In genomic region chr6:108518714-108519576, GRCh38 we compare ENCODE assay signal across 8 cellular contexts. TPM values are rescaled to one million over a fixed set of nuclear protein-coding genes. Genes with fewer than 3 reads are reported as not detected.
A peak's percentile ranks its signal among the peaks of the same experiment; 100 is the strongest.
DNase-seq lines count a peak whose midpoint lies in the region; ATAC-seq and TF ChIP-seq lines count a peak whose summit lies in the region.
"Had no signal": no experiment of that assay in that cellular context is flagged by ENCODE, and none has a peak within 500 bp of the region (broad histone marks: within the 10 kb centered on the region; RNA-seq: fewer than 3 reads in every experiment).

No MANE protein-coding gene starts in this region.

- H3K9ac ChIP-seq in KMS-11 = no peak overlapping the region

- ATAC-seq in lower lobe of right lung (no peak), GM21825 (IDR thresholded peaks at IDR 0.05; ENCODE audit: unreplicated experiment) (no peak), GM19397 (IDR thresholded peaks at IDR 0.05; ENCODE audit: unreplicated experiment) (no peak)

- no peaks in the 10 kb centered on the region for H3K27me3 ChIP-seq in KMS-11 (ENCODE audit: insufficient read depth, low read depth)
- H3K27me3 ChIP-seq in WERI-Rb-1 (ENCODE audit: insufficient read depth, low read depth, severe bottlenecking) = no peaks in the 10 kb centered on the region
- H3K27me3 ChIP-seq in lower lobe of right lung (ENCODE audit: low read depth) = no peaks in the 10 kb centered on the region
- no peaks in the 10 kb centered on the region for H3K27me3 ChIP-seq in ascending aorta

- no peaks in the 10 kb centered on the region for H4K20me1 ChIP-seq in KMS-11 (ENCODE audit: insufficient read depth)

- no peaks in the 10 kb centered on the region for H3K4me1 ChIP-seq in KMS-11 (ENCODE audit: low read depth, poor library complexity, severe bottlenecking)
- H3K4me1 ChIP-seq in lower lobe of right lung = no peaks in the 10 kb centered on the region
- H3K4me1 ChIP-seq in ascending aorta = no peaks in the 10 kb centered on the region

- no peaks in the 10 kb centered on the region for H3K36me3 ChIP-seq in KMS-11 (ENCODE audit: insufficient read depth)
- no peaks in the 10 kb centered on the region for H3K36me3 ChIP-seq in WERI-Rb-1
- H3K36me3 ChIP-seq in lower lobe of right lung = peaks cover 4% of the 10 kb centered on the region
- no peaks in the 10 kb centered on the region for H3K36me3 ChIP-seq in ascending aorta

- no peak overlapping the region for H3K4me2 ChIP-seq in KMS-11

- no peak overlapping the region for H2AFZ ChIP-seq in KMS-11 (ENCODE audit: low read depth)

- DNase-seq in ELR (ENCODE audit: low read depth) (peak; percentile 55), WERI-Rb-1 (no peak), lower lobe of right lung (no peak), ascending aorta (ENCODE audit: low spot score in 2 of 2) (no peak)
- DNase-seq: cortex of kidney had no signal

- H3K4me3 ChIP-seq in KMS-11 (IDR thresholded peaks at IDR 0.05; ENCODE audit: insufficient read depth, low read depth, low read length) = no peak overlapping the region
- H3K4me3 ChIP-seq in WERI-Rb-1 (ENCODE audit: low read depth, low read length) = no peak overlapping the region
- no peak overlapping the region for H3K4me3 ChIP-seq in lower lobe of right lung
- no peak overlapping the region for H3K4me3 ChIP-seq in ascending aorta

- no peaks in the 10 kb centered on the region for H3K9me3 ChIP-seq in WERI-Rb-1 (ENCODE audit: severe bottlenecking)
- H3K9me3 ChIP-seq in lower lobe of right lung = no peaks in the 10 kb centered on the region
- H3K9me3 ChIP-seq in ascending aorta = no peaks in the 10 kb centered on the region

- no peaks in the 10 kb centered on the region for H3K79me2 ChIP-seq in KMS-11 (ENCODE audit: insufficient read depth, low read depth)

- intact Hi-C loops in lower lobe of right lung (cut with DNase I) (no loop called here), ascending aorta (cut with DNase I) (no loop called here)

- H3K27ac ChIP-seq in KMS-11 = no peak overlapping the region
- no peak overlapping the region for H3K27ac ChIP-seq in WERI-Rb-1
- no peak overlapping the region for H3K27ac ChIP-seq in lower lobe of right lung
- no peak overlapping the region for H3K27ac ChIP-seq in ascending aorta

- TF ChIP-seq CTCF in KMS-11 (conservative IDR thresholded peaks at IDR 0.05; ENCODE audit: low read depth, low read length) (peak; percentile 62; the same call in 1 of the 2 replicates), WERI-Rb-1 (IDR thresholded peaks at IDR 0.05; ENCODE audit: low read depth, low read length) (peak; percentile 61), lower lobe of right lung (IDR thresholded peaks at IDR 0.05) (peak; percentile 21), ascending aorta (IDR thresholded peaks at IDR 0.05) (peak in 1 of 3 experiments; percentile 22)

RNA-seq across cellular contexts. Expression of gene FOXO3, which starts 41.8 kb away (rescaled TPM):
- total RNA-seq in lower lobe of right lung (60.1 TPM), ascending aorta (91.5 TPM)
